28 cellular contexts compared by ENCODE assay signal in the genomic region with DNA sequence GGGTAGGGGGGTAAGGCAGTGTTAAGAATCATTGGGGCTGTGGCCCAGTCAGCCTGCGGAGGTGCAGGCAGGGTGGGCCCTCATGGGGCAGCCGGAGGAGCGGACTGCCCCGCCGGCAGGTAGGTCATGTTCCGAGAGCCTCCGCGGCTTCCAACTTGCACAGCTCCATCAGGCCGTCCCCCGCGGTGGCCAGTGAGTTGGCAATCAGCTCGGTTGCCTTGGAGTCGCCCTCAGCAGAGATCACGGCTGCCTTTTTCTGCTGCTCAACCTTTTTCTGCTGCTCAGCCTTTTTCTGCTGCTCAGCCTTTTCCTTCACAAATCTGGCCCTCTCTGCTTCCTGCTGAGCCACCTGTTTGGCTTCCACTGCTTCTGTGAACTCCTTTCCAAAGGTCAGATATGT.
"Had no signal": no experiment of that assay in that cellular context is flagged by ENCODE, and none has a peak within 500 bp of the region (broad histone marks: within the 10 kb centered on the region; RNA-seq: fewer than 3 reads in every experiment).

No MANE protein-coding gene starts in this region.

- H3K27ac Mint-ChIP-seq: activated CD4-positive, alpha-beta memory T cell treated with anti-CD3 and anti-CD28 coated beads, Interleukin-2, amount 10 ng/mL, durations not matched to agents 7 days and 5 days; activated CD4-positive, alpha-beta T cell treated with anti-CD3 and anti-CD28 coated beads, Interleukin-2, amount 10 ng/mL, durations not matched to agents 7 days and 5 days; activated naive CD4-positive, alpha-beta T cell treated with anti-CD3 and anti-CD28 coated beads, Interleukin-2, amount 50 U/mL, for 24 hours; activated T-cell treated with anti-CD3 and anti-CD28 coated beads, Interleukin-2, amount 50 U/mL, for 24 hours; activated T-helper 1 cell treated with anti-CD3 and anti-CD28 coated beads, Interleukin-12 subunit alpha, Interleukin-12 subunit beta, Interleukin-2, Interleukin-4 antibody, amounts not matched to agents 30 ng/mL and 10 ng/mL and 1 ng/mL, durations not matched to agents 14 hours and 24 hours and 36 hours; T-cell had no signal

- ATAC-seq: Panc1, Right ventricle myocardium inferior, T-cell had no signal

- H3K27me3 Mint-ChIP-seq: activated CD4-positive, alpha-beta memory T cell treated with anti-CD3 and anti-CD28 coated beads, Interleukin-2, amount 10 ng/mL, durations not matched to agents 7 days and 5 days; activated CD4-positive, alpha-beta T cell treated with anti-CD3 and anti-CD28 coated beads, Interleukin-2, amount 10 ng/mL, durations not matched to agents 7 days and 5 days; activated naive CD4-positive, alpha-beta T cell treated with anti-CD3 and anti-CD28 coated beads, Interleukin-2, amount 50 U/mL, for 24 hours; activated T-cell treated with anti-CD3 and anti-CD28 coated beads, Interleukin-2, amount 50 U/mL, for 24 hours; T-cell had no signal

- H3K4me1 Mint-ChIP-seq: activated CD4-positive, alpha-beta T cell treated with anti-CD3 and anti-CD28 coated beads, Interleukin-2, amount 10 ng/mL, durations not matched to agents 7 days and 5 days had no signal

- DNase-seq: activated CD4-positive, alpha-beta memory T cell treated with anti-CD3 and anti-CD28 coated beads, Interleukin-2, amount 10 ng/mL, durations not matched to agents 7 days and 5 days; activated CD4-positive, alpha-beta T cell treated with anti-CD3 and anti-CD28 coated beads, Interleukin-2, amount 10 ng/mL, durations not matched to agents 7 days and 5 days; activated CD4-positive, CD25-positive, alpha-beta regulatory T cell; activated CD8-positive, alpha-beta memory T cell treated with anti-CD3 and anti-CD28 coated beads, Interleukin-2, amount 50 U/mL, for 48 hours; activated effector memory CD4-positive, alpha-beta T cell treated with Interleukin-2 at 50 U/mL for 16 hours; activated naive CD4-positive, alpha-beta T cell; activated T-cell treated with anti-CD3 and anti-CD28 coated beads, Interleukin-2, amount 50 U/mL, for 24 hours; aorta; NCI-H1092; NCI-H1417; NCI-H1694; NCI-H2029 treated with DMSO at 0.1 percent for 48 hours; NCI-H345; NCI-H510A; NCI-H69; NK-92 treated with Interleukin-12 subunit alpha and Interleukin-12 subunit beta, amount 100 ng/mL, for 24 hours; OCI-M1; RPMI8226; T-cell; T-helper 2 cell; T1000 had no signal

- FAIRE-seq: TTC549 had no signal

- H3K4me3 ChIP-seq: breast epithelium, SK-N-MC had no signal

- H3K27me3 ChIP-seq: breast epithelium had no signal

- H3K9me3 Mint-ChIP-seq: activated CD4-positive, alpha-beta memory T cell treated with anti-CD3 and anti-CD28 coated beads, Interleukin-2, amount 10 ng/mL, durations not matched to agents 7 days and 5 days; activated CD4-positive, alpha-beta T cell treated with anti-CD3 and anti-CD28 coated beads, Interleukin-2, amount 10 ng/mL, durations not matched to agents 7 days and 5 days; activated naive CD4-positive, alpha-beta T cell treated with anti-CD3 and anti-CD28 coated beads, Interleukin-2, amount 50 U/mL, for 24 hours; activated T-cell treated with anti-CD3 and anti-CD28 coated beads, Interleukin-2, amount 50 U/mL, for 24 hours; activated T-helper 1 cell treated with anti-CD3 and anti-CD28 coated beads, Interleukin-12 subunit alpha, Interleukin-12 subunit beta, Interleukin-2, Interleukin-4 antibody, amounts not matched to agents 30 ng/mL and 10 ng/mL and 1 ng/mL, durations not matched to agents 14 hours and 24 hours and 36 hours; T-cell had no signal

- H3K4me1 ChIP-seq: breast epithelium had no signal

- H3K27ac ChIP-seq: breast epithelium, SK-N-MC had no signal

- H3K36me3 ChIP-seq: breast epithelium had no signal

- H3K4me3 Mint-ChIP-seq: activated CD4-positive, alpha-beta memory T cell treated with anti-CD3 and anti-CD28 coated beads, Interleukin-2, amount 10 ng/mL, durations not matched to agents 7 days and 5 days; activated CD4-positive, alpha-beta T cell treated with anti-CD3 and anti-CD28 coated beads, Interleukin-2, amount 10 ng/mL, durations not matched to agents 7 days and 5 days; activated naive CD4-positive, alpha-beta T cell treated with anti-CD3 and anti-CD28 coated beads, Interleukin-2, amount 50 U/mL, for 24 hours; activated T-cell treated with anti-CD3 and anti-CD28 coated beads, Interleukin-2, amount 50 U/mL, for 24 hours; activated T-helper 1 cell treated with anti-CD3 and anti-CD28 coated beads, Interleukin-12 subunit alpha, Interleukin-12 subunit beta, Interleukin-2, Interleukin-4 antibody, amounts not matched to agents 30 ng/mL and 10 ng/mL and 1 ng/mL, durations not matched to agents 14 hours and 24 hours and 36 hours; T-cell had no signal

- H3K9me3 ChIP-seq: breast epithelium had no signal
